ENCODE assay signal across 11 cellular contexts in the genomic region with DNA sequence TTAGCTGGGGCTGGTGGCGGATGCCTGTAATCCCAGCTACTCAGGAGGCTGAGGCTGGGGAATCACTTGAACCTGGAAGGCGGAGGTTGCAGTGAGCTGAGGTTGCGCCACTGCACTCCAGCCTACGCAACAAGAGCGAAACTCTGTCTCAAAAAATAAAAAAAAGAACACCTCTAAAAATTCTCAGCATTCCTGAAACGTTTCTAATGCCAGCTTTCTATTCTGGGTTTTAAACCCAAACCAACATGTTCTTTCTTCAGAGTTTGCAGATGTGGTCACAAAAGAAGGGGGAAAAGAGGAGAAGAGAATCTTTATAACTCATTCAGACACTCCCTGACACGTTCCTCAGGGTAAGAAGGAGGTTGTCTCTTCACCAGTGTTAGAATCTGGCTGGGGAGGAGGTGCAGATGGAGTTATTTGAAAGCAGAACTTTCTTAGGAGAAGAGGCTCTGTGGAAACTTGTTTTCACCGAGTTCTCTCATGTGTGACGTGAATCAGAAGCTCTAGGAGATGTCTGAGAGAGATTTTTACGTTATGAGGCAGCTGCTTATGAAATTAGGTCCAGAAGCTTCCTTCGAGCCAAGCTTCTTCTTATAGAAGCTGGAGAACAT. TPM values are rescaled to one million over a fixed set of nuclear protein-coding genes. Genes with fewer than 3 reads are reported as not detected.
DNase-seq lines count a peak whose midpoint lies in the region; ATAC-seq and TF ChIP-seq lines count a peak whose summit lies in the region.
"Had no signal": no experiment of that assay in that cellular context is flagged by ENCODE, and none has a peak within 500 bp of the region (broad histone marks: within the 10 kb centered on the region; RNA-seq: fewer than 3 reads in every experiment).

No MANE protein-coding gene starts in this region.

- H3K4me3 ChIP-seq in BJ (ENCODE audit: low read depth, low read length) (no peak overlapping the region), trophoblast cell (ENCODE audit: low read depth, low read length) (no peak overlapping the region), right cardiac atrium (ENCODE audit: low read length) (no peak overlapping the region)

- POLR2A ChIA-PET in BJ (lab: Charles Lee): no interaction called here

- H3K79me1 ChIP-seq in trophoblast cell (ENCODE audit: low read length): no peaks in the 10 kb centered on the region

- H2BK5ac ChIP-seq in trophoblast cell (ENCODE audit: low read depth, low read length, poor library complexity): no peak overlapping the region

- H3K18ac ChIP-seq in trophoblast cell (ENCODE audit: low read length): no peak overlapping the region

- DNase-seq in BJ (ENCODE audit: low read depth): peak; percentile 78
- DNase-seq in NCI-H226: peak; percentile 31
- DNase-seq in trophoblast cell: peak; percentile 30 to 78
- no peak for DNase-seq in right cardiac atrium
- DNase-seq in T1000 (lab: John Stamatoyannopoulos, UW): no peak
- DNase-seq: activated CD4-positive, alpha-beta T cell treated with anti-CD3 and anti-CD28 coated beads, Interleukin-2, amount 10 ng/mL, durations not matched to agents 24 days and 14 days; immature natural killer cell; NCI-H524 treated with DMSO at 0.1 percent for 48 hours had no signal

- H3K27ac ChIP-seq in trophoblast cell (ENCODE audit: low read depth, low read length) (no peak overlapping the region), right cardiac atrium (ENCODE audit: low read length) (no peak overlapping the region)

- no peaks in the 10 kb centered on the region for H3K36me3 ChIP-seq in BJ (ENCODE audit: control insufficient read depth, insufficient read depth, low read length)
- no peaks in the 10 kb centered on the region for H3K36me3 ChIP-seq in trophoblast cell (ENCODE audit: control insufficient read depth in 1 of 2, insufficient read depth in 2 of 2, low read length in 2 of 2)

- H2BK120ac ChIP-seq in trophoblast cell (ENCODE audit: insufficient read depth, low read length, poor library complexity): no peak overlapping the region

- H3K27me3 ChIP-seq in BJ (ENCODE audit: control insufficient read depth, insufficient read depth, low read length): peaks cover 1% of the 10 kb centered on the region; the same call in 1 of the 2 replicates
- H3K27me3 ChIP-seq in trophoblast cell (ENCODE audit: insufficient read depth, low read length): no peaks in the 10 kb centered on the region
- H3K27me3 ChIP-seq in right cardiac atrium (ENCODE audit: control insufficient read depth, insufficient read depth): no peaks in the 10 kb centered on the region

- no peak overlapping the region for H2AFZ ChIP-seq in trophoblast cell (ENCODE audit: insufficient read depth, low read length, poor library complexity)

- peak overlapping the region; percentile 46 for H3K4me2 ChIP-seq in trophoblast cell (ENCODE audit: low read length)

- no peak overlapping the region for H3K4ac ChIP-seq in trophoblast cell (ENCODE audit: low read depth, low read length)

- no peak overlapping the region for H4K12ac ChIP-seq in trophoblast cell (ENCODE audit: low read depth, low read length)

- H4K8ac ChIP-seq in trophoblast cell (ENCODE audit: low read depth, low read length): no peak overlapping the region

- H3K9ac ChIP-seq in trophoblast cell (ENCODE audit: low read length): no peak overlapping the region

- no peak overlapping the region for H2BK12ac ChIP-seq in trophoblast cell (ENCODE audit: low read length)

- ATAC-seq in esophagus mucosa (peak; percentile 17), right cardiac atrium (no peak), GM18909 (IDR thresholded peaks at IDR 0.05; ENCODE audit: poor library complexity, unreplicated experiment) (no peak), HG03139 (IDR thresholded peaks at IDR 0.05; ENCODE audit: unreplicated experiment) (no peak)

- no peaks in the 10 kb centered on the region for H3K9me3 ChIP-seq in trophoblast cell (ENCODE audit: insufficient read depth, low read depth, low read length)
- H3K9me3 ChIP-seq in right cardiac atrium (ENCODE audit: control insufficient read depth, low read length): no peaks in the 10 kb centered on the region

- CTCF ChIA-PET in BJ (lab: Yijun Ruan, JAX): interaction anchor here (0.6 to 2.8 kb wide), 5 partner anchors 14 to 151 kb away, joined by 3 to 7 read pairs (median 3); no protein-coding TSS in a partner anchor

- H3K4me1 ChIP-seq in trophoblast cell (ENCODE audit: control insufficient read depth in 1 of 2, insufficient read depth in 2 of 2, low read length in 2 of 2): no peaks in the 10 kb centered on the region
- H3K4me1 ChIP-seq in right cardiac atrium (ENCODE audit: control insufficient read depth, insufficient read depth, low read length): no peaks in the 10 kb centered on the region

- no peak for TF ChIP-seq CTCF in BJ (IDR thresholded peaks at IDR 0.05; ENCODE audit: insufficient read depth, low read depth, low read length)

- no peaks in the 10 kb centered on the region for H3K79me2 ChIP-seq in trophoblast cell (ENCODE audit: control insufficient read depth, insufficient read depth, low read length, poor library complexity)

- H3K14ac ChIP-seq in trophoblast cell (ENCODE audit: low read length): no peak overlapping the region

- no peak overlapping the region for H3K23ac ChIP-seq in trophoblast cell (ENCODE audit: low read length)

- H4K91ac ChIP-seq in trophoblast cell (ENCODE audit: low read depth, low read length): no peak overlapping the region

- intact Hi-C loops in right cardiac atrium (cut with DNase I): no loop called here

- WGBS in trophoblast cell (ENCODE audit: extremely low coverage, insufficient coverage, insufficient read length): no CpG with 5 or more reads among the region's 11 CpGs
- 49% methylated on average over 11 of the region's 11 CpGs for WGBS in right cardiac atrium

- H2AK5ac ChIP-seq in trophoblast cell (ENCODE audit: low read length): no peak overlapping the region

RNA-seq across cellular contexts. Expression of a gene that starts 17.8 kb away (rescaled TPM):
- polyA plus RNA-seq in BJ (2011; rRNA removed) (not detected in 2 replicates), right cardiac atrium (not detected)
- polyA minus RNA-seq in BJ (2011; rRNA and poly(A)+ RNA removed): not detected in 2 replicates
- total RNA-seq in esophagus mucosa (0.12 TPM), right cardiac atrium (not detected)
- polyA plus RNA-seq in trophoblast cell (2013): 0.01 TPM in 2 replicates
- total RNA-seq: activated CD4-positive, alpha-beta T cell treated with anti-CD3 and anti-CD28 coated beads, Interleukin-2, amount 10 ng/mL, durations not matched to agents 24 days and 14 days had no signal

RNA-seq across cellular contexts. Expression of a gene that starts 28.7 kb away (rescaled TPM):
- polyA plus RNA-seq in BJ (2011; rRNA removed) (30.0 and 51.1 TPM in 2 replicates), right cardiac atrium (82.2 TPM)
- 22.0 and 27.6 TPM in 2 replicates for polyA minus RNA-seq in BJ (2011; rRNA and poly(A)+ RNA removed)
- total RNA-seq in esophagus mucosa (47.8 TPM), right cardiac atrium (100 to 1,000 TPM in 1 of 4 donors, 10 to 100 TPM in 3; 74.6 to 104 (median 87.6) TPM)
- 125 and 134 TPM in 2 replicates for polyA plus RNA-seq in trophoblast cell (2013)

RNA-seq across cellular contexts. Expression of a gene that starts 49.2 kb away (rescaled TPM):
- polyA plus RNA-seq in BJ (2011; rRNA removed) (55.1 and 97.8 TPM in 2 replicates), right cardiac atrium (39.8 TPM)
- 47.1 and 57.8 TPM in 2 replicates for polyA minus RNA-seq in BJ (2011; rRNA and poly(A)+ RNA removed)
- total RNA-seq in esophagus mucosa (48.5 TPM), right cardiac atrium (10 to 100 TPM; 49.8 to 59.0 (median 53.0) TPM)
- 65.1 and 66.3 TPM in 2 replicates for polyA plus RNA-seq in trophoblast cell (2013)

Comparison
In these comparisons a context has a peak if more than half of its experiments do, and no peak if none do; other contexts are left out.
1. DNase-seq: peak in BJ (single experiment), NCI-H226 (single experiment) and trophoblast cell (2 of 2); none in right cardiac atrium (0 of 3) and T1000 (single experiment).